ENCODE assay signal across 20 cellular contexts in the genomic region with DNA sequence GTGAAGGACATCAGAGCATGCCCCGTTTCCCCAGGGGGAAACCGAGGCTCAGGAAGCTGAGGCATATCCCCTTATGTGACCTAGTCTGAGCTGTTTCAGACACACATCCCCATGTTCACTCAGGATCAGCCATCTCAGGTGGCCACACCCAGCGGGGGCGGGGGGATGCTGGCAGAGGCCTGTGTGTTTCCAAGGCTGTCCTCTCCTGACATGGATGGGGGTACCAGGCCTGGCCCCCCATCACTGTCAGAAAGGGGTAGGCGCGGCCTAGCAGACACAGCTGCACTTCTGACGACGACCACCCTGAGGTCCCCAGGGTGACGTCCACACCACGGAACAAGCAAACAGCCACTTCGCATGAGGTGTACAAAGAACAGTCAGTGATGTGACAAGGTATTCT.
"Had no signal": no experiment of that assay in that cellular context is flagged by ENCODE, and none has a peak within 500 bp of the region (broad histone marks: within the 10 kb centered on the region; RNA-seq: fewer than 3 reads in every experiment).

No MANE protein-coding gene starts in this region.

- H3K36me3 ChIP-seq: esophagus muscularis mucosa, left ventricle myocardium inferior, neutrophil, ovary, tibial artery had no signal

- H3K36me3 Mint-ChIP-seq: activated CD4-positive, alpha-beta memory T cell treated with anti-CD3 and anti-CD28 coated beads for 36 hours; activated naive CD8-positive, alpha-beta T cell treated with anti-CD3 and anti-CD28 coated beads, Interleukin-2, amount 10 ng/mL, durations not matched to agents 7 days and 5 days; natural killer cell had no signal

- H3K4me3 Mint-ChIP-seq: activated CD4-positive, alpha-beta memory T cell treated with anti-CD3 and anti-CD28 coated beads for 36 hours; activated naive CD4-positive, alpha-beta T cell treated with anti-CD3 and anti-CD28 coated beads for 36 hours; activated naive CD8-positive, alpha-beta T cell treated with anti-CD3 and anti-CD28 coated beads, Interleukin-2, amount 10 ng/mL, durations not matched to agents 7 days and 5 days; activated T-cell treated with anti-CD3 and anti-CD28 coated beads, Interleukin-2, amount 50 U/mL, for 72 hours; natural killer cell; stimulated activated naive CD8-positive, alpha-beta T cell treated with anti-CD3 and anti-CD28 coated beads, Interleukin-15, Interleukin-2, amounts not matched to agents 100 ng/mL and 50 ng/mL, for 24 hours; T-helper 2 cell treated with Interferon-gamma antibody and Interleukin-4, amounts not matched to agents 5 μg/mL and 100 μg/mL, for 36 hours had no signal

- H3K27ac Mint-ChIP-seq: activated CD4-positive, alpha-beta memory T cell treated with anti-CD3 and anti-CD28 coated beads for 36 hours; activated naive CD4-positive, alpha-beta T cell treated with anti-CD3 and anti-CD28 coated beads for 36 hours; activated naive CD8-positive, alpha-beta T cell treated with anti-CD3 and anti-CD28 coated beads, Interleukin-2, amount 10 ng/mL, durations not matched to agents 7 days and 5 days; activated T-cell treated with anti-CD3 and anti-CD28 coated beads, Interleukin-2, amount 50 U/mL, for 72 hours; natural killer cell; stimulated activated naive CD8-positive, alpha-beta T cell treated with anti-CD3 and anti-CD28 coated beads, Interleukin-15, Interleukin-2, amounts not matched to agents 100 ng/mL and 50 ng/mL, for 24 hours; T-helper 2 cell treated with Interferon-gamma antibody and Interleukin-4, amounts not matched to agents 5 μg/mL and 100 μg/mL, for 36 hours had no signal

- H3K27me3 ChIP-seq: esophagus muscularis mucosa, neutrophil, ovary, tibial artery had no signal

- H3K9me3 ChIP-seq: esophagus muscularis mucosa, left ventricle myocardium inferior, neutrophil, ovary, psoas muscle, tibial artery had no signal

- H3K4me1 Mint-ChIP-seq: activated naive CD8-positive, alpha-beta T cell treated with anti-CD3 and anti-CD28 coated beads, Interleukin-2, amount 10 ng/mL, durations not matched to agents 7 days and 5 days; natural killer cell had no signal

- H3K27me3 Mint-ChIP-seq: activated CD4-positive, alpha-beta memory T cell treated with anti-CD3 and anti-CD28 coated beads for 36 hours; activated naive CD8-positive, alpha-beta T cell treated with anti-CD3 and anti-CD28 coated beads, Interleukin-2, amount 10 ng/mL, durations not matched to agents 7 days and 5 days; stimulated activated naive CD8-positive, alpha-beta T cell treated with anti-CD3 and anti-CD28 coated beads, Interleukin-15, Interleukin-2, amounts not matched to agents 100 ng/mL and 50 ng/mL, for 24 hours had no signal

- DNase-seq: activated CD4-positive, alpha-beta memory T cell treated with anti-CD3 and anti-CD28 coated beads for 36 hours; activated effector memory CD4-positive, alpha-beta T cell treated with Interleukin-2 at 50 U/mL for 16 hours; activated naive CD4-positive, alpha-beta T cell treated with anti-CD3 and anti-CD28 coated beads for 36 hours; activated naive CD8-positive, alpha-beta T cell treated with anti-CD3 and anti-CD28 coated beads, Interleukin-2, amount 10 ng/mL, durations not matched to agents 7 days and 5 days; activated T-cell treated with anti-CD3 and anti-CD28 coated beads, Interleukin-2, amount 50 U/mL, for 72 hours; central memory CD4-positive, alpha-beta T cell; dermis blood vessel endothelial cell; effector memory CD4-positive, alpha-beta T cell; glutamatergic neuron; left ventricle myocardium inferior; natural killer cell; ovary; psoas muscle; right cardiac atrium; stimulated activated CD4-positive, alpha-beta T cell treated with anti-CD3 and anti-CD28 coated beads, Interleukin-1b, Interleukin-23, amount 100 ng/mL, for 48 hours; tibial artery had no signal

- ATAC-seq: activated T-cell treated with anti-CD3 and anti-CD28 coated beads, Interleukin-2, amount 50 U/mL, for 72 hours; natural killer cell; psoas muscle; right cardiac atrium had no signal

- H3K9me3 Mint-ChIP-seq: activated CD4-positive, alpha-beta memory T cell treated with anti-CD3 and anti-CD28 coated beads for 36 hours; activated naive CD4-positive, alpha-beta T cell treated with anti-CD3 and anti-CD28 coated beads for 36 hours; activated naive CD8-positive, alpha-beta T cell treated with anti-CD3 and anti-CD28 coated beads, Interleukin-2, amount 10 ng/mL, durations not matched to agents 7 days and 5 days; activated T-cell treated with anti-CD3 and anti-CD28 coated beads, Interleukin-2, amount 50 U/mL, for 72 hours; natural killer cell; stimulated activated naive CD8-positive, alpha-beta T cell treated with anti-CD3 and anti-CD28 coated beads, Interleukin-15, Interleukin-2, amounts not matched to agents 100 ng/mL and 50 ng/mL, for 24 hours; T-helper 2 cell treated with Interferon-gamma antibody and Interleukin-4, amounts not matched to agents 5 μg/mL and 100 μg/mL, for 36 hours had no signal

- H3K4me3 ChIP-seq: esophagus muscularis mucosa, left ventricle myocardium inferior, ovary, psoas muscle, tibial artery had no signal

- H3K27ac ChIP-seq: left ventricle myocardium inferior, neutrophil, ovary, psoas muscle, tibial artery had no signal
